ENCODE assay signal across 17 cellular contexts in the genomic region with DNA sequence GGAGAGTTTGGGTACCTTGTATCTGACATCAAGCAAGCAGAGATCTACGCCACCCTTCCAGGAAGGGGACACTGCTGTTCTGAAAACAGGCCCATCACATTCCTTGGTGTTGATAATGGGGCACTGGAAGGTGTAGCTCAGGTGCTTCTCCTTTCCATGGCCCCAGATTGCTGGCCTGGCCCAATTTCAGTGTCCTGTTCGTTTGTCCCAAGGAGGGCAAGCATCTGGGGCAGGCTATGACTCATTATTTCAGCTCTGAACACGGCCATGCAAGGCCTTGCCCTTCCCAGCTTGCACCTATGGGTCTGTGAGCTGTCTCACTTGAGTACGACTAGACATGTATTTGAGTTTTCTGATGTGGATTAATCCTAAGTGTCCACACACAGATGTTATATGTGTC.
A peak's percentile ranks its signal among the peaks of the same experiment; 100 is the strongest.
DNase-seq lines count a peak whose midpoint lies in the region; ATAC-seq, FAIRE-seq and TF ChIP-seq lines count a peak whose summit lies in the region.
"Had no signal": no experiment of that assay in that cellular context is flagged by ENCODE, and none has a peak within 500 bp of the region (broad histone marks: within the 10 kb centered on the region; RNA-seq: fewer than 3 reads in every experiment).

No MANE protein-coding gene starts in this region.

- ATAC-seq in heart right ventricle (peak in 2 of 8 donors; percentile 14 to 31), Right ventricle myocardium superior (ENCODE audit: poor library complexity) (no peak), GM12878 (peak; percentile 11; the same call in 2 of the 3 replicates), HG02973 (IDR thresholded peaks at IDR 0.05; ENCODE audit: unreplicated experiment) (no peak), PC-3 (no peak)
- ATAC-seq: HCT116 had no signal

- H3K4me3 ChIP-seq in heart right ventricle (no peak overlapping the region), GM12878 (no peak overlapping the region), coronary artery (no peak overlapping the region), keratinocyte (ENCODE audit: control insufficient read depth in 2 of 3, extremely low read depth in 1 of 3, insufficient read depth in 2 of 3, low read depth in 1 of 3, low read length in 3 of 3) (no peak overlapping the region), PC-3 (ENCODE audit: low read length) (no peak overlapping the region)
- H3K4me3 ChIP-seq: BLaER1, GM23248 had no signal

- H3K9me3 ChIP-seq in heart right ventricle (peaks cover 0 to 22% (median 8%) of the 10 kb centered on the region in 11 donors), GM12878 (replicated peaks; ENCODE audit: control insufficient read depth, insufficient read depth, low read length) (no peaks in the 10 kb centered on the region; the same call in 2 of the 3 replicates), keratinocyte (ENCODE audit: control insufficient read depth, low read depth, low read length) (no peaks in the 10 kb centered on the region), PC-3 (ENCODE audit: low read length) (no peaks in the 10 kb centered on the region)

- H3F3A ChIP-seq in PC-3 (ENCODE audit: low read length, unreplicated experiment), result no peaks in the 10 kb centered on the region

- H4K20me1 ChIP-seq in GM12878 (ENCODE audit: control insufficient read depth, insufficient read depth) (no peaks in the 10 kb centered on the region), keratinocyte (ENCODE audit: control insufficient read depth, extremely low read depth, insufficient read depth, low read length) (no peaks in the 10 kb centered on the region), PC-3 (ENCODE audit: low read length) (no peaks in the 10 kb centered on the region)
- H4K20me1 ChIP-seq: BLaER1 had no signal

- intact Hi-C loops in heart right ventricle (cut with DNase I), result loop anchor here in 3 of 10 donors (10.0 kb wide), 3 partner anchors 66 to 176 kb away; no protein-coding TSS in a partner anchor
- intact Hi-C loops in Right ventricle myocardium superior (cut with DNase I), result no loop called here
- intact Hi-C loops in GM12878 (cut with micrococcal nuclease; ENCODE audit: unreplicated experiment), result loop anchor here (10.0 kb wide), 1 partner anchor 56 kb away; no protein-coding TSS in a partner anchor
- intact Hi-C loops in PC-3 (cut with micrococcal nuclease), result no loop called here

- H3K36me3 ChIP-seq in heart right ventricle (no peaks in the 10 kb centered on the region), GM12878 (ENCODE audit: control insufficient read depth in 2 of 2, insufficient read depth in 2 of 2, low read length in 1 of 2) (no peaks in the 10 kb centered on the region; a peak in 1 of 4 replicates), keratinocyte (ENCODE audit: control insufficient read depth in 2 of 2, extremely low read depth in 1 of 2, insufficient read depth in 2 of 2, low read length in 2 of 2) (no peaks in the 10 kb centered on the region), PC-3 (ENCODE audit: low read depth, low read length) (no peaks in the 10 kb centered on the region; the same call in 1 of the 2 replicates)
- H3K36me3 ChIP-seq: BLaER1 had no signal

- H2AFZ ChIP-seq in GM12878 (ENCODE audit: control insufficient read depth, low read depth, low read length) (no peak overlapping the region), keratinocyte (ENCODE audit: control insufficient read depth, low read length) (no peak overlapping the region), PC-3 (ENCODE audit: low read length) (no peak overlapping the region)
- H2AFZ ChIP-seq: GM23248 had no signal

- SMC1A ChIA-PET in GM12878 (lab: Charles Lee; ENCODE audit: uncharacterized antibody, unreplicated experiment), result interaction anchor here (0.9 to 50.9 kb wide), 5 partner anchors 1 to 228 kb away, joined by 3 to 1180 read pairs (median 6); no protein-coding TSS in a partner anchor

- 58 to 67% methylated on average over 4 of the region's 4 CpGs for WGBS in heart right ventricle, 2 donors
- 15% methylated on average over 4 of the region's 4 CpGs for whole genome bisulfite sequencing in GM12878 (ENCODE audit: insufficient coverage, insufficient replicate concordance, low lambda C conversion rate, missing lambda C conversion rate)

- FAIRE-seq in GM12878 (lab: Jason Lieb, UNC), result no peak
- no peak for FAIRE-seq in keratinocyte (lab: Jason Lieb, UNC)
- FAIRE-seq: H54 had no signal

- POLR2A ChIA-PET in GM12878 (lab: Charles Lee) (interaction anchor here (0.7 to 1.6 kb wide), 6 partner anchors 11 to 91 kb away, joined by 3 to 8 read pairs (median 4); no protein-coding TSS in a partner anchor), PC-3 (lab: Charles Lee; ENCODE audit: unreplicated experiment) (no interaction called here)

- CTCF ChIA-PET in GM12878 (lab: Yijun Ruan, JAX) (interaction anchor here (0.7 to 1.9 kb wide), 7 partner anchors 9 to 173 kb away, joined by 3 to 17 read pairs (median 3); no protein-coding TSS in a partner anchor), PC-3 (lab: Charles Lee) (no interaction called here)

- RAD21 ChIA-PET in GM12878 (lab: Charles Lee; ENCODE audit: unreplicated experiment), result interaction anchor here (1.2 to 2.0 kb wide), 9 partner anchors 9 to 172 kb away, joined by 3 to 8 read pairs (median 4); no protein-coding TSS in a partner anchor

- DNase-seq in heart right ventricle (no peak), Right ventricle myocardium superior (no peak), GM12878 (ENCODE audit: low read depth, low spot score) (no peak), coronary artery (ENCODE audit: low spot score) (peak; percentile 40), keratinocyte (ENCODE audit: low read depth, low spot score) (no peak), PC-3 (no peak), NCI-H446 treated with DMSO at 0.1 percent for 48 hours (lab: John Stamatoyannopoulos, UW) (no peak)
- DNase-seq: 8988T; AML-193; CD4-positive, CD25-positive, alpha-beta regulatory T cell; DMS53; GF-D8; GM23248 had no signal

- no peak for TF ChIP-seq POLR2A in GM12878 (IDR thresholded peaks at IDR 0.05; ENCODE audit: low read depth, low read length)

- H3K4me2 ChIP-seq in GM12878 (ENCODE audit: control insufficient read depth, insufficient read depth), result no peak overlapping the region
- peak overlapping the region; percentile 57 for H3K4me2 ChIP-seq in keratinocyte (ENCODE audit: control insufficient read depth, extremely low read depth, insufficient read depth, low read depth, low read length)
- H3K4me2 ChIP-seq in PC-3 (ENCODE audit: low read length), result no peak overlapping the region
- H3K4me2 ChIP-seq: BLaER1 had no signal

- no TSS peak for BruUV-seq in GM12878 (replicated peaks; lab: Mats Ljungman, UMichigan)
- BruUV-seq in PC-3 (replicated peaks; lab: Mats Ljungman, UMichigan), result no TSS peak

- H3K27ac ChIP-seq in heart right ventricle (peak overlapping the region in 8 of 10 donors; percentile 20 to 86 (median 70)), GM12878 (ENCODE audit: control insufficient read depth, insufficient read depth) (no peak overlapping the region), coronary artery (no peak overlapping the region), keratinocyte (ENCODE audit: control insufficient read depth, insufficient read depth, low read length) (peak overlapping the region; percentile 8), PC-3 (ENCODE audit: low read length) (no peak overlapping the region)
- H3K27ac ChIP-seq: BLaER1, GM23248 had no signal

- H3K79me2 ChIP-seq in GM12878 (ENCODE audit: control insufficient read depth, insufficient read depth, low read length) (no peaks in the 10 kb centered on the region), keratinocyte (ENCODE audit: control insufficient read depth, insufficient read depth, low read length) (no peaks in the 10 kb centered on the region), PC-3 (ENCODE audit: low read length) (no peaks in the 10 kb centered on the region)

- dilution Hi-C loops in keratinocyte (cut with MboI; ENCODE audit: extremely low pct_ligation_motif_present, low sequenced_read_pairs), result no loop called here

- H3K9ac ChIP-seq in GM12878 (ENCODE audit: control insufficient read depth, insufficient read depth, low read length), result no peak overlapping the region
- no peak overlapping the region for H3K9ac ChIP-seq in keratinocyte (ENCODE audit: control insufficient read depth, extremely low read depth, insufficient read depth, low read length)
- no peak overlapping the region for H3K9ac ChIP-seq in PC-3 (ENCODE audit: low read length)
- H3K9ac ChIP-seq: BLaER1, GM23248 had no signal

- TF ChIP-seq EP300 in GM12878 (IDR thresholded peaks at IDR 0.05; ENCODE audit: borderline replicate concordance in 1 of 2, control insufficient read depth in 1 of 2, low read depth in 2 of 2, low read length in 2 of 2), result no peak

- TF ChIP-seq RAD21 in GM12878 (IDR thresholded peaks at IDR 0.05; ENCODE audit: insufficient read depth, low read depth, low read length), result no peak

- no peak for TF ChIP-seq CTCF in heart right ventricle (IDR thresholded peaks at IDR 0.05)
- TF ChIP-seq CTCF in GM12878 (IDR thresholded peaks at IDR 0.05 in 2 of 3, conservative IDR thresholded peaks at IDR 0.05 in 1 of 3; ENCODE audit: control insufficient read depth in 2 of 3, extremely low read depth in 1 of 3, insufficient read depth in 1 of 3, low read depth in 3 of 3, low read length in 3 of 3), result no peak
- TF ChIP-seq CTCF in coronary artery (IDR thresholded peaks at IDR 0.05), result no peak
- TF ChIP-seq CTCF in keratinocyte (optimal IDR thresholded peaks at IDR 0.05 in 1 of 3, IDR thresholded peaks at IDR 0.05 in 1 of 3, conservative IDR thresholded peaks at IDR 0.05 in 1 of 3; ENCODE audit: extremely low read depth in 1 of 3, insufficient read depth in 2 of 3, low read length in 3 of 3), result no peak
- TF ChIP-seq CTCF in PC-3 (conservative IDR thresholded peaks at IDR 0.05; ENCODE audit: low read depth, low read length), result no peak

- no peaks in the 10 kb centered on the region for H3K9me1 ChIP-seq in keratinocyte (ENCODE audit: control insufficient read depth, extremely low read depth, insufficient read depth, low read length)

- no peaks in the 10 kb centered on the region for H3K27me3 ChIP-seq in heart right ventricle
- no peaks in the 10 kb centered on the region for H3K27me3 ChIP-seq in GM12878 (replicated peaks in 1 of 2; ENCODE audit: control insufficient read depth in 2 of 2, insufficient read depth in 2 of 2, low read length in 1 of 2)
- no peaks in the 10 kb centered on the region for H3K27me3 ChIP-seq in keratinocyte (ENCODE audit: control insufficient read depth, extremely low read depth, insufficient read depth, low read length)
- H3K27me3 ChIP-seq in PC-3 (ENCODE audit: low read length), result no peaks in the 10 kb centered on the region
- H3K27me3 ChIP-seq: BLaER1 had no signal

- in situ Hi-C loops in GM12878 (cut with MboI), result no loop called here

- no peaks in the 10 kb centered on the region for H3K9me2 ChIP-seq in PC-3 (replicated peaks; ENCODE audit: low read length)

- peaks cover 0 to 65% (median 28%) of the 10 kb centered on the region in 9 donors for H3K4me1 ChIP-seq in heart right ventricle
- no peaks in the 10 kb centered on the region for H3K4me1 ChIP-seq in GM12878 (ENCODE audit: control insufficient read depth, insufficient read depth, low read length)
- peaks cover 21% of the 10 kb centered on the region for H3K4me1 ChIP-seq in keratinocyte (ENCODE audit: control insufficient read depth, extremely low read depth, insufficient read depth, low read length)
- H3K4me1 ChIP-seq in PC-3 (ENCODE audit: insufficient read depth, low read length), result no peaks in the 10 kb centered on the region
- H3K4me1 ChIP-seq: BLaER1 had no signal

TF ChIP-seq in GM12878, 131 proteins besides CTCF, POLR2A, EP300 and RAD21:
- TF ChIP-seq SMAD5 (IDR thresholded peaks at IDR 0.05; ENCODE audit: low read depth), result no peak

Comparison
In these comparisons a context has a peak if more than half of its experiments do, and no peak if none do; other contexts are left out.
1. H3K27ac ChIP-seq: peak in heart right ventricle (8 of 10) and keratinocyte (single experiment); none in GM12878 (single experiment), coronary artery (0 of 2) and PC-3 (single experiment).